In the genomic region with DNA sequence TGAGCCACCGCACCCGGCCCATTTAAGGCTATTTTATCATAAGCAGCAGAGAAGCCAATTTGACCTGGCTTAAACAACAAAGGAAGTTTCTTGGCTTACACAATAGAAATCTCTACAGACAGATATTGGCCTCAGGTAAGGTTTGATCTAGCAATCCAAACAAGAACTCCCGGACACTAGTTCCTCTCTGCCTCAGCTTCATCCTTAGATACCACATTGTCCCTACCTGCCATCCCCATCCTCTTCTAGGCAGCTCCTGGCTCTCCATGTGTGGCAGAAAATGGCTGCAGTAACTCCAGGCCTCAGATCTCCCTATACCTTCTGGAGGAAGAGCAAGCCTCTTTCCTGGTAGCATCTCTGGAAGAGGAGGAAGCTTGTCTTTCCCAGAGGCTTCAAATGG, we compare ENCODE assay signal across 19 cellular contexts. TPM values are rescaled to one million over a fixed set of nuclear protein-coding genes. Genes with fewer than 3 reads are reported as not detected.
DNase-seq lines count a peak whose midpoint lies in the region; ATAC-seq and TF ChIP-seq lines count a peak whose summit lies in the region.
"Had no signal": no experiment of that assay in that cellular context is flagged by ENCODE, and none has a peak within 500 bp of the region (broad histone marks: within the 10 kb centered on the region; RNA-seq: fewer than 3 reads in every experiment).

No MANE protein-coding gene starts in this region.

- peak overlapping the region; percentile 63; the same call in 1 of the 2 replicates for H2AFZ ChIP-seq in GM23338
- H2AFZ ChIP-seq: GM23248 had no signal

- peaks cover 10% of the 10 kb centered on the region for H3K9me3 Mint-ChIP-seq in Caco-2 (ENCODE audit: unreplicated experiment)
- no peaks in the 10 kb centered on the region for H3K9me3 Mint-ChIP-seq in GM23338
- no peaks in the 10 kb centered on the region for H3K9me3 Mint-ChIP-seq in endodermal cell
- H3K9me3 Mint-ChIP-seq in nephron: no peaks in the 10 kb centered on the region
- no peaks in the 10 kb centered on the region for H3K9me3 Mint-ChIP-seq in natural killer cell
- H3K9me3 Mint-ChIP-seq: CD8-positive, alpha-beta T cell; HFFc6 had no signal

- H3K36me3 Mint-ChIP-seq in Caco-2 (ENCODE audit: insufficient read depth, unreplicated experiment): peaks cover 10% of the 10 kb centered on the region
- H3K36me3 Mint-ChIP-seq in GM23338 (ENCODE audit: low read depth): no peaks in the 10 kb centered on the region
- no peaks in the 10 kb centered on the region for H3K36me3 Mint-ChIP-seq in endodermal cell (ENCODE audit: low read depth)
- no peaks in the 10 kb centered on the region for H3K36me3 Mint-ChIP-seq in nephron (ENCODE audit: low read depth)
- no peaks in the 10 kb centered on the region for H3K36me3 Mint-ChIP-seq in natural killer cell
- H3K36me3 Mint-ChIP-seq: CD4-positive, CD25-positive, alpha-beta regulatory T cell; CD8-positive, alpha-beta T cell had no signal

- H3K4me1 ChIP-seq in Caco-2: peaks cover 71% of the 10 kb centered on the region
- H3K4me1 ChIP-seq in GM23338 (ENCODE audit: insufficient read depth): no peaks in the 10 kb centered on the region
- H3K4me1 ChIP-seq in endodermal cell (ENCODE audit: control insufficient read depth, insufficient read depth, low read length): peaks cover 16% of the 10 kb centered on the region
- H3K4me1 ChIP-seq: BLaER1 had no signal

- no peak overlapping the region for H3K4me2 ChIP-seq in GM23338
- H3K4me2 ChIP-seq: BLaER1 had no signal

- DNase-seq in Caco-2 (no peak), GM23338 (ENCODE audit: low spot score) (no peak), endodermal cell (peak; percentile 3), natural killer cell (no peak), H7 (no peak)
- DNase-seq: CD4-positive, CD25-positive, alpha-beta regulatory T cell; CD8-positive, alpha-beta T cell; DMS 273 treated with DMSO at 0.1 percent for 48 hours; DMS79; EL; GDM1; GM23248 had no signal

- H3K9me3 ChIP-seq in Caco-2 (no peaks in the 10 kb centered on the region), endodermal cell (ENCODE audit: control insufficient read depth, low read length) (no peaks in the 10 kb centered on the region)
- H3K9me3 ChIP-seq: BLaER1, HAP-1 had no signal

- peaks cover 45% of the 10 kb centered on the region for H3K4me1 Mint-ChIP-seq in Caco-2 (ENCODE audit: low read depth, unreplicated experiment)
- H3K4me1 Mint-ChIP-seq in GM23338: peaks cover 5% of the 10 kb centered on the region; the same call in 2 of the 3 replicates
- H3K4me1 Mint-ChIP-seq in endodermal cell: peaks cover 34% of the 10 kb centered on the region
- peaks cover 14% of the 10 kb centered on the region for H3K4me1 Mint-ChIP-seq in nephron
- no peaks in the 10 kb centered on the region for H3K4me1 Mint-ChIP-seq in natural killer cell
- H3K4me1 Mint-ChIP-seq: B cell; CD4-positive, CD25-positive, alpha-beta regulatory T cell had no signal

- CTCF ChIA-PET in Caco-2 (lab: Charles Lee): interaction anchor here (0.6 kb wide), 1 partner anchor 19 kb away, joined by 4 read pairs; no protein-coding TSS in a partner anchor

- H3F3A ChIP-seq in GM23338 (replicated peaks; ENCODE audit: low read depth): no peaks in the 10 kb centered on the region

- H3K27me3 ChIP-seq in Caco-2 (replicated peaks; ENCODE audit: control insufficient read depth, insufficient read depth, low read length) (no peaks in the 10 kb centered on the region), GM23338 (ENCODE audit: insufficient read depth) (no peaks in the 10 kb centered on the region), endodermal cell (ENCODE audit: control insufficient read depth, insufficient read depth, low read length, poor library complexity, severe bottlenecking) (no peaks in the 10 kb centered on the region), H7 (ENCODE audit: control insufficient read depth, insufficient read depth, low read length) (no peaks in the 10 kb centered on the region)
- H3K27me3 ChIP-seq: BLaER1 had no signal

- H4K20me1 ChIP-seq in GM23338 (replicated peaks; ENCODE audit: insufficient read depth): no peaks in the 10 kb centered on the region
- H4K20me1 ChIP-seq: BLaER1 had no signal

- H3K9ac ChIP-seq in endodermal cell (ENCODE audit: extremely low read depth, low read length, poor library complexity, severe bottlenecking): no peak overlapping the region
- H3K9ac ChIP-seq: BLaER1, GM23248 had no signal

- H3K4me3 Mint-ChIP-seq in Caco-2 (ENCODE audit: unreplicated experiment) (peak overlapping the region; percentile 54), GM23338 (no peak overlapping the region), endodermal cell (no peak overlapping the region), nephron (peak overlapping the region in 2 of 3 experiments; percentile 29 to 56), natural killer cell (no peak overlapping the region)
- H3K4me3 Mint-ChIP-seq: B cell; CD4-positive, CD25-positive, alpha-beta regulatory T cell; CD8-positive, alpha-beta T cell; HFFc6 had no signal

- ATAC-seq in GM23338 (no peak), natural killer cell (no peak)
- ATAC-seq: CD8-positive, alpha-beta T cell; GM12878 had no signal

- intact Hi-C loops in Caco-2 (cut with micrococcal nuclease; ENCODE audit: unreplicated experiment): loop anchor here (1.0 kb wide), 1 partner anchor 7 kb away; no protein-coding TSS in a partner anchor
- intact Hi-C loops in natural killer cell (cut with micrococcal nuclease): loop anchor here (5.0 kb wide), 1 partner anchor 53 kb away; no protein-coding TSS in a partner anchor

- H3K36me3 ChIP-seq in Caco-2 (ENCODE audit: control insufficient read depth, insufficient read depth, low read length) (no peaks in the 10 kb centered on the region), GM23338 (ENCODE audit: insufficient read depth) (no peaks in the 10 kb centered on the region), endodermal cell (ENCODE audit: control insufficient read depth, insufficient read depth, low read length) (no peaks in the 10 kb centered on the region), H7 (replicated peaks; ENCODE audit: control insufficient read depth, insufficient read depth, low read length) (no peaks in the 10 kb centered on the region)
- H3K36me3 ChIP-seq: BLaER1, HAP-1 had no signal

- no peaks in the 10 kb centered on the region for H3K27me3 Mint-ChIP-seq in Caco-2 (ENCODE audit: insufficient read depth, unreplicated experiment)
- H3K27me3 Mint-ChIP-seq in GM23338 (ENCODE audit: insufficient read depth, low read depth, poor library complexity): peaks cover 8% of the 10 kb centered on the region
- peaks cover 10% of the 10 kb centered on the region for H3K27me3 Mint-ChIP-seq in endodermal cell (ENCODE audit: insufficient read depth)
- no peaks in the 10 kb centered on the region for H3K27me3 Mint-ChIP-seq in nephron (ENCODE audit: low read depth)
- H3K27me3 Mint-ChIP-seq in natural killer cell (ENCODE audit: low read depth in 2 of 2): peaks cover 12 to 26% of the 10 kb centered on the region in 2 donors

- WGBS in endodermal cell (ENCODE audit: insufficient coverage in 1 of 2, insufficient read length in 1 of 2), 2 experiments: 80 to 94% methylated on average over 2 to 3 of the region's 3 CpGs

- TF ChIP-seq CTCF in Caco-2 (IDR thresholded peaks at IDR 0.05; ENCODE audit: insufficient read depth in 1 of 2, low read depth in 1 of 2, low read length in 1 of 2, severe bottlenecking in 1 of 2, unreplicated experiment in 1 of 2): no peak
- TF ChIP-seq CTCF in GM23338 (conservative IDR thresholded peaks at IDR 0.05; ENCODE audit: low read depth in 2 of 2): no peak
- no peak for TF ChIP-seq CTCF in endodermal cell (conservative IDR thresholded peaks at IDR 0.05)
- TF ChIP-seq CTCF in nephron (IDR thresholded peaks at IDR 0.05; ENCODE audit: unreplicated experiment in 3 of 3): no peak
- no peak for TF ChIP-seq CTCF in natural killer cell (IDR thresholded peaks at IDR 0.05)

- H3K27ac Mint-ChIP-seq in Caco-2 (ENCODE audit: unreplicated experiment): peak overlapping the region; percentile 85
- no peak overlapping the region for H3K27ac Mint-ChIP-seq in GM23338
- no peak overlapping the region for H3K27ac Mint-ChIP-seq in endodermal cell
- H3K27ac Mint-ChIP-seq in nephron: peak overlapping the region; percentile 70 to 89 (median 83)
- no peak overlapping the region for H3K27ac Mint-ChIP-seq in natural killer cell
- H3K27ac Mint-ChIP-seq: B cell; CD4-positive, CD25-positive, alpha-beta regulatory T cell; CD8-positive, alpha-beta T cell; HFFc6 had no signal

- no peaks in the 10 kb centered on the region for H3K79me2 ChIP-seq in GM23338 (replicated peaks; ENCODE audit: insufficient read depth)

- H3K27ac ChIP-seq in GM23338 (ENCODE audit: low read depth) (no peak overlapping the region), endodermal cell (ENCODE audit: low read depth, low read length) (no peak overlapping the region)
- H3K27ac ChIP-seq: BLaER1, C4-2B, GM23248 had no signal

- H3K9me2 ChIP-seq in GM23338 (ENCODE audit: insufficient read depth): no peaks in the 10 kb centered on the region

- POLR2A ChIA-PET in Caco-2 (lab: Charles Lee): interaction anchor here (0.6 to 0.9 kb wide), 2 partner anchors 26 to 145 kb away, joined by 4 to 7 read pairs; partner anchors contain the start of gene PCAT7

- BruUV-seq in Caco-2 (replicated peaks; lab: Mats Ljungman, UMichigan): TSS peak; percentile 64

- H3K4me3 ChIP-seq in Caco-2 (ENCODE audit: low read depth, low read length) (no peak overlapping the region), GM23338 (no peak overlapping the region), endodermal cell (ENCODE audit: low read length) (no peak overlapping the region), H7 (ENCODE audit: insufficient read depth, low read depth, low read length) (no peak overlapping the region)
- H3K4me3 ChIP-seq: BLaER1, GM12878, GM23248, HAP-1 had no signal

TF ChIP-seq in GM23338, 12 proteins besides CTCF, POLR2A, EP300 and RAD21 (continues in another document):
- no peak for TF ChIP-seq NANOG (IDR thresholded peaks at IDR 0.05; ENCODE audit: borderline replicate concordance)
- TF ChIP-seq EZH2phosphoT487 (IDR thresholded peaks at IDR 0.05; ENCODE audit: unreplicated experiment): no peak
- TF ChIP-seq CREB1 (CRISPR knock-in tag; IDR thresholded peaks at IDR 0.05; ENCODE audit: low read depth): no peak

RNA-seq across cellular contexts. Expression of gene AOPEP, which starts 26.8 kb away (rescaled TPM):
- total RNA-seq in Caco-2 (2022): 61.7 and 63.3 TPM in 2 replicates
- 16.5 and 17.2 TPM in 2 replicates for total RNA-seq in GM23338 (2014; rRNA removed; shearing (Covaris generic))
- polyA plus RNA-seq in GM23338 (2016; fragmentation: Nextera tagmentation; extraction: Ambion mirVana): 7.0 and 7.5 TPM in 2 replicates
- total RNA-seq in endodermal cell: 10 to 100 TPM; 23.4 to 33.7 TPM
- 14.4 TPM for polyA plus RNA-seq in endodermal cell (2013, experiment 1 of 2)
- 15.6 TPM for polyA plus RNA-seq in endodermal cell (2013, experiment 2 of 2)
- 10 to 100 TPM; 20.1 to 22.6 (median 20.6) TPM for total RNA-seq in natural killer cell
- total RNA-seq in H7 (2014; rRNA removed; shearing (Covaris generic)): 9.2 and 12.1 TPM in 2 replicates

Comparison
In these comparisons a context has a peak if more than half of its experiments do, and no peak if none do; other contexts are left out.
1. H3K27ac Mint-ChIP-seq: peak in Caco-2 (single experiment) and nephron (3 of 3); none in GM23338 (single experiment), endodermal cell (single experiment) and natural killer cell (0 of 2).
2. H3K4me3 Mint-ChIP-seq: peak in Caco-2 (single experiment) and nephron (2 of 3); none in GM23338 (single experiment), endodermal cell (single experiment) and natural killer cell (single experiment).